17 cellular contexts compared by ENCODE assay signal in genomic region chr15:63198315-63198714, GRCh38. TPM values are rescaled to one million over a fixed set of nuclear protein-coding genes. Genes with fewer than 3 reads are reported as not detected.
DNase-seq lines count a peak whose midpoint lies in the region; ATAC-seq and TF ChIP-seq lines count a peak whose summit lies in the region.
"Had no signal": no experiment of that assay in that cellular context is flagged by ENCODE, and none has a peak within 500 bp of the region (broad histone marks: within the 10 kb centered on the region; RNA-seq: fewer than 3 reads in every experiment).

No MANE protein-coding gene starts in this region.

- H3K9me3 Mint-ChIP-seq in H9, result no peaks in the 10 kb centered on the region
- H3K9me3 Mint-ChIP-seq: stimulated activated effector memory CD8-positive, alpha-beta T cell treated with anti-CD3 and anti-CD28 coated beads, Interleukin-12 subunit alpha, Interleukin-12 subunit beta, amount 100 ng/mL, for 72 hours had no signal

- peaks cover 54 to 62% of the 10 kb centered on the region in 2 experiments for H3K4me1 Mint-ChIP-seq in H9

- peaks cover 0 to 6% (median 1%) of the 10 kb centered on the region in 3 experiments; a peak in 2 of 7 replicates for H3K36me3 Mint-ChIP-seq in H9 (ENCODE audit: insufficient read depth in 1 of 3, low read depth in 3 of 3)

- 0 out of 2 replicates have a peak, but pooled peaks cover 2% of the 10 kb centered on the region for H3K79me2 ChIP-seq in H9 (ENCODE audit: insufficient read depth, low read length)
- peaks cover 91% of the 10 kb centered on the region for H3K79me2 ChIP-seq in osteoblast (ENCODE audit: insufficient read depth, low read length)

- H3K27me3 ChIP-seq in A673 (replicated peaks; ENCODE audit: insufficient read depth, low read depth, low read length, poor library complexity) (no peaks in the 10 kb centered on the region), H9 (ENCODE audit: insufficient read depth, low read length) (no peaks in the 10 kb centered on the region), osteoblast (ENCODE audit: insufficient read depth, low read length) (no peaks in the 10 kb centered on the region), heart right ventricle (no peaks in the 10 kb centered on the region)
- H3K27me3 ChIP-seq: SJCRH30 had no signal

- POLR2A ChIA-PET in A673 (lab: Charles Lee; ENCODE audit: low non-redundant PET), result no interaction called here

- ATAC-seq in HG02798 (IDR thresholded peaks at IDR 0.05; ENCODE audit: poor library complexity, unreplicated experiment) (no peak), heart right ventricle (no peak)
- ATAC-seq: psoas muscle; stimulated activated effector memory CD8-positive, alpha-beta T cell treated with anti-CD3 and anti-CD28 coated beads, Interleukin-12 subunit alpha, Interleukin-12 subunit beta, amount 100 ng/mL, for 72 hours had no signal

- H3K36me3 ChIP-seq in A673 (ENCODE audit: insufficient read depth, low read length, poor library complexity, severe bottlenecking), result no peaks in the 10 kb centered on the region
- no peaks in the 10 kb centered on the region for H3K36me3 ChIP-seq in osteoblast (ENCODE audit: insufficient read depth, low read length)
- H3K36me3 ChIP-seq in heart right ventricle, result peaks cover 0 to 9% (median 0%) of the 10 kb centered on the region in 9 donors
- H3K36me3 ChIP-seq: WERI-Rb-1 had no signal

- H2AFZ ChIP-seq in H9 (ENCODE audit: low read length) (no peak overlapping the region), osteoblast (ENCODE audit: low read length) (no peak overlapping the region)

- TF ChIP-seq CTCF in A673 (conservative IDR thresholded peaks at IDR 0.05; ENCODE audit: low read depth, low read length), result no peak
- no peak for TF ChIP-seq CTCF in H9 (conservative IDR thresholded peaks at IDR 0.05)
- TF ChIP-seq CTCF in fibroblast of pulmonary artery (IDR thresholded peaks at IDR 0.05; ENCODE audit: low read length, missing control alignments), result no peak
- TF ChIP-seq CTCF in osteoblast (IDR thresholded peaks at IDR 0.05; ENCODE audit: extremely low read depth, low read depth, low read length), result no peak
- no peak for TF ChIP-seq CTCF in heart right ventricle (IDR thresholded peaks at IDR 0.05)

- no peak overlapping the region for H3K9ac ChIP-seq in H9 (ENCODE audit: extremely low read depth, insufficient read length, low read length)

- H4K91ac ChIP-seq in H9 (ENCODE audit: insufficient read length, low read depth, low read length), result no peak overlapping the region

- H3K27me3 Mint-ChIP-seq in H9 (ENCODE audit: low read depth), result no peaks in the 10 kb centered on the region
- H3K27me3 Mint-ChIP-seq: B cell had no signal

- no peak overlapping the region for H3K23ac ChIP-seq in H9 (ENCODE audit: insufficient read length, low read depth, low read length)

- BruUV-seq in A673 (replicated peaks; lab: Mats Ljungman, UMichigan), result no TSS peak

- H3K79me1 ChIP-seq in H9 (ENCODE audit: insufficient read depth, low read depth, low read length, poor library complexity, severe bottlenecking), result no peaks in the 10 kb centered on the region

- H2BK120ac ChIP-seq in H9 (ENCODE audit: low read depth, low read length, poor library complexity, severe bottlenecking), result no peak overlapping the region

- H3K23me2 ChIP-seq in H9 (ENCODE audit: insufficient read length, low read depth, low read length, poor library complexity, severe bottlenecking), result no peaks in the 10 kb centered on the region

- no peak overlapping the region for H2AK5ac ChIP-seq in H9 (ENCODE audit: insufficient read length, low read length)

- no peak overlapping the region for H2BK20ac ChIP-seq in H9 (ENCODE audit: low read depth, low read length, poor library complexity, severe bottlenecking)

- H4K20me1 ChIP-seq in H9 (ENCODE audit: control insufficient read depth, insufficient read depth, insufficient read length) (no peaks in the 10 kb centered on the region), osteoblast (ENCODE audit: insufficient read depth, low read length) (peaks cover 20% of the 10 kb centered on the region)

- WGBS in H9 (ENCODE audit: extremely low coverage, insufficient read length, low lambda C conversion rate), result no CpG with 5 or more reads among the region's 5 CpGs
- 66 to 78% methylated on average over 5 of the region's 5 CpGs for WGBS in heart right ventricle, 2 donors

- CTCF ChIA-PET in A673 (lab: Charles Lee), result no interaction called here

- H3K18ac ChIP-seq in H9 (ENCODE audit: insufficient read length, low read depth, low read length), result no peak overlapping the region

- H3K4me3 ChIP-seq in A673 (ENCODE audit: low read depth, low read length, poor library complexity, severe bottlenecking) (no peak overlapping the region), fibroblast of pulmonary artery (replicated peaks; ENCODE audit: low read depth, low read length) (no peak overlapping the region), osteoblast (ENCODE audit: insufficient read depth, low read length) (no peak overlapping the region), heart right ventricle (no peak overlapping the region)
- H3K4me3 ChIP-seq: psoas muscle, SJCRH30 had no signal

- H3K9me3 ChIP-seq in A673 (ENCODE audit: low read depth, low read length, poor library complexity, severe bottlenecking) (no peaks in the 10 kb centered on the region), H9 (ENCODE audit: control insufficient read depth, low read depth, low read length) (no peaks in the 10 kb centered on the region), osteoblast (ENCODE audit: low read depth, low read length) (no peaks in the 10 kb centered on the region), heart right ventricle (no peaks in the 10 kb centered on the region)
- H3K9me3 ChIP-seq: psoas muscle, SJCRH30 had no signal

- DNase-seq in A673 (ENCODE audit: low spot score) (no peak), H9 (no peak), OCI-M1 (lab: John Stamatoyannopoulos, UW) (peak; percentile 83), fibroblast of pulmonary artery (ENCODE audit: low read depth) (peak; percentile 79), osteoblast (ENCODE audit: insufficient read length, low spot score, missing footprints) (no peak), heart right ventricle (no peak)
- no peak for DNase-seq in activated CD4-positive, alpha-beta T cell treated with anti-CD3 and anti-CD28 coated beads for 4 hours
- DNase-seq: activated T-cell treated with anti-CD3 and anti-CD28 coated beads, Interleukin-2, amount 50 U/mL, for 48 hours; midbrain; NCI-H2227 treated with DMSO at 0.1 percent for 48 hours; psoas muscle; SJCRH30; stimulated activated CD4-positive, alpha-beta T cell treated with anti-CD3 and anti-CD28 coated beads, Interleukin-2, amount 100 ng/mL, for 24 hours; WERI-Rb-1 had no signal

- H3K4me1 ChIP-seq in A673 (ENCODE audit: insufficient read depth, low read length, poor library complexity, severe bottlenecking) (peaks cover 39% of the 10 kb centered on the region), H9 (ENCODE audit: insufficient read depth, low read length) (peaks cover 11% of the 10 kb centered on the region; the same call in 1 of the 2 replicates), osteoblast (ENCODE audit: insufficient read depth, low read length) (peaks cover 20% of the 10 kb centered on the region), heart right ventricle (peaks cover 5 to 99% (median 34%) of the 10 kb centered on the region in 9 donors)

- no peak overlapping the region for H3T11ph ChIP-seq in H9 (ENCODE audit: low read length)

- no peak overlapping the region for H2BK12ac ChIP-seq in H9 (ENCODE audit: insufficient read length, low read depth, low read length)

- H2BK15ac ChIP-seq in H9 (ENCODE audit: low read depth, low read length), result no peak overlapping the region

- no peak overlapping the region for H2BK5ac ChIP-seq in H9 (ENCODE audit: insufficient read length, low read length)

- H3K27ac Mint-ChIP-seq in H9, result peak overlapping the region in 2 of 3 experiments; percentile 56 to 68; a peak in 2 of 7 replicates
- H3K27ac Mint-ChIP-seq: B cell had no signal

- H3K56ac ChIP-seq in H9 (ENCODE audit: insufficient read length, low read depth, low read length), result no peak overlapping the region

- no peak overlapping the region for H3K4ac ChIP-seq in H9 (ENCODE audit: low read depth, low read length)

- H3K4me2 ChIP-seq in H9 (ENCODE audit: insufficient read depth, insufficient read length, low read length) (no peak overlapping the region), osteoblast (ENCODE audit: insufficient read depth, low read length) (no peak overlapping the region)

- intact Hi-C loops in A673 (cut with micrococcal nuclease; ENCODE audit: unreplicated experiment), result no loop called here
- intact Hi-C loops in heart right ventricle (cut with DNase I), result loop anchor here in 2 of 10 donors (10.0 kb wide), 2 partner anchors 46 to 76 kb away; partner anchors contain the start of gene APH1B (in 1 of the 2)

- no peak overlapping the region for H4K8ac ChIP-seq in H9 (replicated peaks; ENCODE audit: insufficient read length, low read depth, low read length)

- no peak overlapping the region for H4K5ac ChIP-seq in H9 (ENCODE audit: insufficient read length, low read depth, low read length)

- no peak overlapping the region for H3K4me3 Mint-ChIP-seq in H9
- H3K4me3 Mint-ChIP-seq: B cell; stimulated activated effector memory CD8-positive, alpha-beta T cell treated with anti-CD3 and anti-CD28 coated beads, Interleukin-12 subunit alpha, Interleukin-12 subunit beta, amount 100 ng/mL, for 72 hours had no signal

- H3K14ac ChIP-seq in H9 (ENCODE audit: insufficient read depth, low read length), result no peak overlapping the region

- H3K27ac ChIP-seq in A673 (ENCODE audit: low read depth, low read length, poor library complexity, severe bottlenecking) (peak overlapping the region; percentile 32), H9 (ENCODE audit: insufficient read length, low read depth, low read length) (no peak overlapping the region), osteoblast (ENCODE audit: low read depth, low read length) (no peak overlapping the region), heart right ventricle (no peak overlapping the region)
- H3K27ac ChIP-seq: psoas muscle, SJCRH30, WERI-Rb-1 had no signal

RNA-seq across cellular contexts. Expression of gene RAB8B, which starts 8.9 kb away (rescaled TPM):
- total RNA-seq in A673 (2021) (29.1 and 34.3 TPM in 2 replicates), H9 (2021) (32.2 and 33.8 TPM in 2 replicates), osteoblast (55.7 and 57.5 TPM in 2 replicates), heart right ventricle (10 to 100 TPM in 4 of 10 donors, 1 to 10 TPM in 6; 6.0 to 27.7 (median 7.4) TPM)
- polyA plus RNA-seq in heart right ventricle, result 1 to 10 TPM; 4.4 to 4.5 TPM

RNA-seq across cellular contexts. Expression of gene RPS27L, which starts 41.0 kb away (rescaled TPM):
- total RNA-seq in A673 (2021), result 64.2 and 65.6 TPM in 2 replicates
- 180 and 194 TPM in 2 replicates for total RNA-seq in H9 (2021)
- 263 and 281 TPM in 2 replicates for total RNA-seq in osteoblast
- 100 to 1,000 TPM; 117 to 177 (median 145) TPM for total RNA-seq in heart right ventricle
- 10 to 100 TPM; 70.6 to 95.0 TPM for polyA plus RNA-seq in heart right ventricle

Comparison
In these comparisons a context has a peak if more than half of its experiments do, and no peak if none do; other contexts are left out.
1. DNase-seq: peak in OCI-M1 (single experiment) and fibroblast of pulmonary artery (single experiment); none in A673 (single experiment), H9 (single experiment), osteoblast (single experiment), activated CD4-positive, alpha-beta T cell treated with anti-CD3 and anti-CD28 coated beads for 4 hours (0 of 2) and heart right ventricle (0 of 2).